21 cellular contexts compared by ENCODE assay signal in the genomic region with DNA sequence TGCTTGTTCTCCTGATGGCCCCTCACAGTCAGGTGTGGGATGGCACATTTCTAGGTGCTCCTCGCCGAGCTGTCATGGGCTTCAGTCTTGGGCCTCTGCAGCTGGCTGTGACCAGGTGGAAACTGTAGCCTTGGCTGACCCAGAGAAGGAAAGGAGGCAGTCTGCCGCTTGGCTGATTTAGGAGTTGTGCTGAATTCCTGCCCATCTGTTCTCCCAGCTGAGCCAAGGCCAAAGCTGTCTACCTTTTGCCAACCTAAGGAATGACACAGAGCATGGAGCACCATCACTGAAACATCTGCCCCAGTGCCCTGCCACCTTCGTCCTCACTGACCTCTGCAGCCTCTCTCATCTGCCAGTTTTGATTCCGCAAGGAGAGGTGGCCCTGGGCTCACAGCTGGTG. TPM values are rescaled to one million over a fixed set of nuclear protein-coding genes. Genes with fewer than 3 reads are reported as not detected.
"Had no signal": no experiment of that assay in that cellular context is flagged by ENCODE, and none has a peak within 500 bp of the region (broad histone marks: within the 10 kb centered on the region; RNA-seq: fewer than 3 reads in every experiment).

No MANE protein-coding gene starts in this region.

- H3K27ac ChIP-seq: epithelial cell of prostate, right atrium auricular region, tibial artery had no signal

- H3K4me1 ChIP-seq: right atrium auricular region, tibial artery had no signal

- ATAC-seq: activated CD8-positive, alpha-beta memory T cell treated with anti-CD3 and anti-CD28 coated beads, Interleukin-2, amount 10 ng/mL, durations not matched to agents 7 days and 5 days; activated T-helper 17 cell treated with anti-CD3 and anti-CD28 coated beads, Interleukin-2, amount 50 U/mL, for 72 hours; mucosa of descending colon; WTC11 had no signal

- H3K4me3 ChIP-seq: mucosa of descending colon, right atrium auricular region, tibial artery had no signal

- H3K27me3 Mint-ChIP-seq: activated CD4-positive, alpha-beta memory T cell treated with anti-CD3 and anti-CD28 coated beads, Interleukin-2, amount 10 ng/mL, durations not matched to agents 7 days and 5 days; activated CD8-positive, alpha-beta memory T cell treated with anti-CD3 and anti-CD28 coated beads, Interleukin-2, amount 10 ng/mL, durations not matched to agents 7 days and 5 days; activated T-helper 17 cell treated with anti-CD3 and anti-CD28 coated beads, Interleukin-2, amount 50 U/mL, for 72 hours; memory B cell; naive B cell; progenitor cell of endocrine pancreas had no signal

- H3K9me3 Mint-ChIP-seq: activated CD4-positive, alpha-beta memory T cell treated with anti-CD3 and anti-CD28 coated beads, Interleukin-2, amount 10 ng/mL, durations not matched to agents 7 days and 5 days; activated T-helper 17 cell treated with anti-CD3 and anti-CD28 coated beads, Interleukin-2, amount 50 U/mL, for 72 hours; memory B cell; naive B cell; neural crest cell had no signal

- H3K27me3 ChIP-seq: right atrium auricular region, tibial artery had no signal

- H3K27ac Mint-ChIP-seq: activated CD4-positive, alpha-beta memory T cell treated with anti-CD3 and anti-CD28 coated beads, Interleukin-2, amount 10 ng/mL, durations not matched to agents 7 days and 5 days; activated CD8-positive, alpha-beta memory T cell treated with anti-CD3 and anti-CD28 coated beads, Interleukin-2, amount 10 ng/mL, durations not matched to agents 7 days and 5 days; activated T-helper 17 cell treated with anti-CD3 and anti-CD28 coated beads, Interleukin-2, amount 50 U/mL, for 72 hours; endodermal cell; WTC11 had no signal

- DNase-seq: activated CD4-positive, alpha-beta memory T cell treated with anti-CD3 and anti-CD28 coated beads, Interleukin-2, amount 10 ng/mL, durations not matched to agents 7 days and 5 days; activated CD4-positive, alpha-beta T cell treated with anti-CD3 and anti-CD28 coated beads for 4 hours; activated CD8-positive, alpha-beta memory T cell treated with anti-CD3 and anti-CD28 coated beads, Interleukin-2, amount 10 ng/mL, durations not matched to agents 7 days and 5 days; activated naive CD4-positive, alpha-beta T cell; endodermal cell; foreskin fibroblast; mucosa of descending colon; naive B cell; stimulated activated CD4-positive, alpha-beta T cell treated with anti-CD3 and anti-CD28 coated beads, Interleukin-12 subunit alpha, Interleukin-12 subunit beta, amount 100 ng/mL, for 4 hours; stimulated activated CD4-positive, alpha-beta T cell treated with anti-CD3 and anti-CD28 coated beads, Interleukin-1b, Interleukin-23, amount 100 ng/mL, for 48 hours; stimulated activated CD8-positive, alpha-beta memory T cell treated with anti-CD3 and anti-CD28 coated beads, Interleukin-4, amount 100 ng/mL, for 48 hours; stimulated activated naive CD4-positive, alpha-beta T cell; tibial artery had no signal

- H3K4me3 Mint-ChIP-seq: activated CD4-positive, alpha-beta memory T cell treated with anti-CD3 and anti-CD28 coated beads, Interleukin-2, amount 10 ng/mL, durations not matched to agents 7 days and 5 days; activated CD8-positive, alpha-beta memory T cell treated with anti-CD3 and anti-CD28 coated beads, Interleukin-2, amount 10 ng/mL, durations not matched to agents 7 days and 5 days; activated T-helper 17 cell treated with anti-CD3 and anti-CD28 coated beads, Interleukin-2, amount 50 U/mL, for 72 hours; endodermal cell; memory B cell; naive B cell; neural crest cell; WTC11 had no signal

- H3K4me1 Mint-ChIP-seq: activated CD4-positive, alpha-beta memory T cell treated with anti-CD3 and anti-CD28 coated beads, Interleukin-2, amount 10 ng/mL, durations not matched to agents 7 days and 5 days; activated T-helper 17 cell treated with anti-CD3 and anti-CD28 coated beads, Interleukin-2, amount 50 U/mL, for 72 hours; endodermal cell; memory B cell; neural crest cell; WTC11 had no signal

- H3K9me3 ChIP-seq: mucosa of descending colon, right atrium auricular region, tibial artery had no signal

RNA-seq across cellular contexts. Expression of a gene that starts 49.7 kb away (rescaled TPM):
- total RNA-seq: T-helper 2 cell treated with Interferon-gamma antibody and Interleukin-4, amounts not matched to agents 100 ng/mL and 5 ng/mL, for 36 hours had no signal
